In the genomic region with DNA sequence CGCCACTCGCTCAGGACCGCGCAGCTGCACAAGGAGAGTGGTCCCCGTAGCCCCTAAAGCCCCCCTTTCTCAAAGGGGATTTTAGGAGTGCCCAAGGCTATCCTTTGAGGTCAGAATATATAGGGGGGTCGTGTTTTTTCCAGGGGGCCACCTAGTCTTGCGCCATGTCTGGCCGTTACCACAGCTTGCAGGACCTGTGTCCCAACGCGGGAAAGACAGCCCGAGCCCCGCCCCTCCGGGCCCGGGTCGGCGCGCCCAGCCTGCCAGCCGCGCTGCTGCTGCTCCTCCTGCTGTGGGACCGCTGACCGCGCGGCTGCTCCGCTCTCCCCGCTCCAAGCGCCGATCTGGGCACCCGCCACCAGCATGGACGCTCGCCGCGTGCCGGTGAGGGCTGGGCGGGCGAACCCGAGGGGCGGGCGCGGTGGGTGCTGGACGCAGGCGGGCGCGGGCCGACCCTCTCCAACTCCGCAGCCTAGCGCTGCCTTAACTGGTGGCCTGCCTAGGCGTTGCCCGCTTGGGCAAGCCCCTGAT, we compare ENCODE assay signal across 8 cellular contexts. TPM values are rescaled to one million over a fixed set of nuclear protein-coding genes. Genes with fewer than 3 reads are reported as not detected.
DNase-seq lines count a peak whose midpoint lies in the region; ATAC-seq, FAIRE-seq and TF ChIP-seq lines count a peak whose summit lies in the region.

TSS of gene CDCA7 (plus strand) at position 272 of the 531 bp plus-strand sequence. CDS start at position 364, 92 bp downstream.

- peak within 1 kb of the TSS; percentile 100 for H3K4me3 ChIP-seq in OCI-LY7 (ENCODE audit: low read depth, low read length, poor library complexity, severe bottlenecking)
- peak within 1 kb of the TSS; percentile 78 for H3K4me3 ChIP-seq in fibroblast of the aortic adventitia (ENCODE audit: low read depth, low read length)
- peak within 1 kb of the TSS; percentile 91 for H3K4me3 ChIP-seq in neuron (ENCODE audit: low read length)

- peak; percentile 53 for ATAC-seq in GM21381 (IDR thresholded peaks at IDR 0.05; ENCODE audit: unreplicated experiment)
- peak; percentile 73 to 74 for ATAC-seq in activated T-cell treated with anti-CD3 and anti-CD28 coated beads, Interleukin-2, amount 50 U/mL, for 4 hours

- FAIRE-seq in HTR-8/SVneo (lab: Jason Lieb, UNC): no peak

- H3K27me3 Mint-ChIP-seq in activated T-cell treated with anti-CD3 and anti-CD28 coated beads, Interleukin-2, amount 50 U/mL, for 4 hours (ENCODE audit: low read depth): peaks cover 44% of the 10 kb centered on the region
- peaks cover 28% of the 10 kb centered on the region for H3K27me3 Mint-ChIP-seq in type B pancreatic cell

- H3K27ac Mint-ChIP-seq in type B pancreatic cell: peak within 1 kb of the TSS; percentile 87

- peak within 1 kb of the TSS; percentile 94 for H3K4me2 ChIP-seq in OCI-LY7 (ENCODE audit: low read length)

- CTCF ChIA-PET in OCI-LY7 (lab: Charles Lee; ENCODE audit: unreplicated experiment): no interaction called here

- no peaks in the 10 kb centered on the region for H3K36me3 Mint-ChIP-seq in activated T-cell treated with anti-CD3 and anti-CD28 coated beads, Interleukin-2, amount 50 U/mL, for 4 hours (ENCODE audit: insufficient read depth)
- H3K36me3 Mint-ChIP-seq in type B pancreatic cell: no peaks in the 10 kb centered on the region

- H3K27ac ChIP-seq in OCI-LY7 (ENCODE audit: low read depth, low read length, poor library complexity, severe bottlenecking): peak within 1 kb of the TSS; percentile 89

- no TSS peak for BruUV-seq in OCI-LY7 (replicated peaks; lab: Mats Ljungman, UMichigan)

- no peaks in the 10 kb centered on the region for H3K27me3 ChIP-seq in neuron (ENCODE audit: insufficient read depth, low read length)

- H2AFZ ChIP-seq in OCI-LY7 (ENCODE audit: low read length) (peak within 1 kb of the TSS; percentile 84; the same call in 1 of the 2 replicates), neuron (ENCODE audit: low read depth, low read length) (peak within 1 kb of the TSS; percentile 60)

- peaks cover 21% of the 10 kb centered on the region for H3K4me1 Mint-ChIP-seq in activated T-cell treated with anti-CD3 and anti-CD28 coated beads, Interleukin-2, amount 50 U/mL, for 4 hours (ENCODE audit: low read depth)
- H3K4me1 Mint-ChIP-seq in type B pancreatic cell (ENCODE audit: unreplicated experiment): peaks cover 36% of the 10 kb centered on the region

- peaks cover 37% of the 10 kb centered on the region for H4K20me1 ChIP-seq in OCI-LY7 (ENCODE audit: insufficient read depth, low read length)

- H3K9me3 ChIP-seq in OCI-LY7 (ENCODE audit: low read length): no peaks in the 10 kb centered on the region
- no peaks in the 10 kb centered on the region for H3K9me3 ChIP-seq in neuron (ENCODE audit: low read length)

- POLR2A ChIA-PET in OCI-LY7 (lab: Charles Lee): interaction anchor here (0.7 kb wide), 1 partner anchor 17 kb away, joined by 3 read pairs; no protein-coding TSS in a partner anchor

- intact Hi-C loops in OCI-LY7 (cut with micrococcal nuclease; ENCODE audit: unreplicated experiment): loop anchor here (2.0 to 10.0 kb wide), 9 partner anchors 67 to 1280 kb away; partner anchors contain the start of genes MAP3K20, PDK1, SP3 and WIPF1

- H3K79me2 ChIP-seq in OCI-LY7 (ENCODE audit: insufficient read depth, low read depth, low read length): peaks cover 63% of the 10 kb centered on the region

- H3K9me3 Mint-ChIP-seq in activated T-cell treated with anti-CD3 and anti-CD28 coated beads, Interleukin-2, amount 50 U/mL, for 4 hours: no peaks in the 10 kb centered on the region
- H3K9me3 Mint-ChIP-seq in type B pancreatic cell: peaks cover 4% of the 10 kb centered on the region

- peak within 1 kb of the TSS; percentile 85 for H3K4me3 Mint-ChIP-seq in activated T-cell treated with anti-CD3 and anti-CD28 coated beads, Interleukin-2, amount 50 U/mL, for 4 hours
- H3K4me3 Mint-ChIP-seq in type B pancreatic cell: peak within 1 kb of the TSS; percentile 94

- DNase-seq in DMS 273 (lab: John Stamatoyannopoulos, UW; ENCODE audit: unreplicated experiment) (peak; percentile 91), HTR-8/SVneo (ENCODE audit: insufficient read length, low spot score) (peak; percentile 82), OCI-LY7 (ENCODE audit: low spot score) (peak; percentile 86), fibroblast of the aortic adventitia (ENCODE audit: low read depth) (peak; percentile 38), type B pancreatic cell (ENCODE audit: extremely low spot score, unreplicated experiment) (peak; percentile 88)
- peak; percentile 14 for DNase-seq in activated T-cell treated with anti-CD3 and anti-CD28 coated beads, Interleukin-2, amount 50 U/mL, for 4 hours

- H3K4me1 ChIP-seq in OCI-LY7 (ENCODE audit: insufficient read depth, low read length, poor library complexity, severe bottlenecking) (peaks cover 75% of the 10 kb centered on the region), neuron (ENCODE audit: insufficient read depth, low read length) (peaks cover 12% of the 10 kb centered on the region)

- H3K36me3 ChIP-seq in OCI-LY7 (ENCODE audit: insufficient read depth, low read length) (peaks cover 45% of the 10 kb centered on the region), neuron (ENCODE audit: insufficient read depth, low read length) (peaks cover 11% of the 10 kb centered on the region)

- TF ChIP-seq CTCF in OCI-LY7 (conservative IDR thresholded peaks at IDR 0.05; ENCODE audit: low read length) (no peak), fibroblast of the aortic adventitia (IDR thresholded peaks at IDR 0.05; ENCODE audit: insufficient read depth, low read length) (no peak), type B pancreatic cell (conservative IDR thresholded peaks at IDR 0.05) (no peak)

- H3K9me2 ChIP-seq in OCI-LY7 (ENCODE audit: insufficient read depth, low read length): no peaks in the 10 kb centered on the region

RNA-seq across cellular contexts. Expression of gene CDCA7, which starts in this region (rescaled TPM):
- 98.2 and 140 TPM in 2 replicates for total RNA-seq in OCI-LY7 (2014; rRNA removed; shearing (Covaris generic))
- total RNA-seq in OCI-LY7 (2022): 170 and 193 TPM in 2 replicates
- total RNA-seq in activated T-cell treated with anti-CD3 and anti-CD28 coated beads, Interleukin-2, amount 50 U/mL, for 4 hours: 10 to 100 TPM; 23.1 to 36.9 (median 28.0) TPM
- total RNA-seq in fibroblast of the aortic adventitia (ENCODE audit: low replicate concordance): 0.08 and 6.2 TPM in 2 replicates
- total RNA-seq in type B pancreatic cell (ENCODE audit: low replicate concordance): 13.1 and 54.0 TPM in 2 replicates

Comparison
In these comparisons a context has a peak if more than half of its experiments do, and no peak if none do; other contexts are left out.
1. Peak in every context shown above with its lines: DNase-seq, ATAC-seq, H3K4me3 ChIP-seq and H3K27ac ChIP-seq.
2. DNase-seq: peak in every context shown above with its lines; median percentile 91 in DMS 273; 88 in type B pancreatic cell; 86 in OCI-LY7; 82 in HTR-8/SVneo; 38 in fibroblast of the aortic adventitia; 14 in activated T-cell treated with anti-CD3 and anti-CD28 coated beads, Interleukin-2, amount 50 U/mL, for 4 hours.